Comparison of ENCODE assay signal across 22 cellular contexts in genomic region chr3:28792604-28793003, GRCh38.
A peak's percentile ranks its signal among the peaks of the same experiment; 100 is the strongest.
DNase-seq lines count a peak whose midpoint lies in the region; ATAC-seq and TF ChIP-seq lines count a peak whose summit lies in the region.
"Had no signal": no experiment of that assay in that cellular context is flagged by ENCODE, and none has a peak within 500 bp of the region (broad histone marks: within the 10 kb centered on the region; RNA-seq: fewer than 3 reads in every experiment).

No MANE protein-coding gene starts in this region.

- no peaks in the 10 kb centered on the region for H3K36me3 ChIP-seq in parathyroid adenoma (ENCODE audit: control insufficient read depth, insufficient read depth, low read length)
- no peaks in the 10 kb centered on the region for H3K36me3 ChIP-seq in naive thymus-derived CD4-positive, alpha-beta T cell (ENCODE audit: control insufficient read depth in 2 of 3, insufficient read depth in 3 of 3, low read length in 3 of 3)
- H3K36me3 ChIP-seq: BE2C, BLaER1 had no signal

- CTCF ChIA-PET in naive thymus-derived CD4-positive, alpha-beta T cell (lab: Charles Lee): no interaction called here

- no peak overlapping the region for H3K4me2 ChIP-seq in parathyroid adenoma (ENCODE audit: low read length)
- H3K4me2 ChIP-seq: BLaER1 had no signal

- no peaks in the 10 kb centered on the region for H3K36me3 Mint-ChIP-seq in naive thymus-derived CD4-positive, alpha-beta T cell
- H3K36me3 Mint-ChIP-seq: CD14-positive monocyte; CD4-positive, alpha-beta memory T cell; CD4-positive, CD25-positive, alpha-beta regulatory T cell had no signal

- no peak for ATAC-seq in naive thymus-derived CD4-positive, alpha-beta T cell
- ATAC-seq: GM12878 had no signal

- H3K27me3 ChIP-seq in parathyroid adenoma (ENCODE audit: control insufficient read depth, insufficient read depth, low read length): no peaks in the 10 kb centered on the region
- no peaks in the 10 kb centered on the region for H3K27me3 ChIP-seq in naive thymus-derived CD4-positive, alpha-beta T cell (ENCODE audit: control insufficient read depth in 2 of 2, insufficient read depth in 2 of 2, low read length in 2 of 2)
- H3K27me3 ChIP-seq: BE2C, BLaER1 had no signal

- H3K9me3 ChIP-seq in parathyroid adenoma (ENCODE audit: control insufficient read depth, low read length): no peaks in the 10 kb centered on the region
- no peaks in the 10 kb centered on the region for H3K9me3 ChIP-seq in naive thymus-derived CD4-positive, alpha-beta T cell (ENCODE audit: control insufficient read depth in 2 of 3, low read length in 3 of 3)
- H3K9me3 ChIP-seq: BE2C, BLaER1 had no signal

- intact Hi-C loops in naive thymus-derived CD4-positive, alpha-beta T cell (cut with micrococcal nuclease): no loop called here

- no peak overlapping the region for H3K27ac ChIP-seq in parathyroid adenoma
- H3K27ac ChIP-seq in naive thymus-derived CD4-positive, alpha-beta T cell (ENCODE audit: low read depth, low read length): no peak overlapping the region
- H3K27ac ChIP-seq: BLaER1 had no signal

- DNase-seq in DMS53 (lab: John Stamatoyannopoulos, UW) (peak; percentile 5), DMS53 treated with DMSO at 0.1 percent for 48 hours (lab: John Stamatoyannopoulos, UW; ENCODE audit: unreplicated experiment) (peak; percentile 0), NCI-H345 (lab: John Stamatoyannopoulos, UW) (no peak)
- DNase-seq in naive thymus-derived CD4-positive, alpha-beta T cell: no peak
- DNase-seq: 8988T; ACHN; BE2C; C1 segment of cervical spinal cord; CD4-positive, alpha-beta memory T cell; CD4-positive, CD25-positive, alpha-beta regulatory T cell; CD8-positive, alpha-beta memory T cell; COR-L47; DMS 273 treated with DMSO at 0.1 percent for 48 hours; DMS153; DMS79; DND-41; EL; GDM1 had no signal

- no peak overlapping the region for H3K4me3 Mint-ChIP-seq in naive thymus-derived CD4-positive, alpha-beta T cell
- H3K4me3 Mint-ChIP-seq: CD14-positive monocyte; CD4-positive, alpha-beta memory T cell; CD4-positive, CD25-positive, alpha-beta regulatory T cell had no signal

- H3K4me1 ChIP-seq in parathyroid adenoma: no peaks in the 10 kb centered on the region
- no peaks in the 10 kb centered on the region for H3K4me1 ChIP-seq in naive thymus-derived CD4-positive, alpha-beta T cell (ENCODE audit: control insufficient read depth in 2 of 2, insufficient read depth in 2 of 2, low read length in 2 of 2)
- H3K4me1 ChIP-seq: BE2C had no signal

- H3K79me2 ChIP-seq in parathyroid adenoma: no peaks in the 10 kb centered on the region

- no peak for TF ChIP-seq CTCF in parathyroid adenoma (IDR thresholded peaks at IDR 0.05)

- no peak overlapping the region for H2AFZ ChIP-seq in parathyroid adenoma

- no peak overlapping the region for H3K4me3 ChIP-seq in parathyroid adenoma (ENCODE audit: low read depth, low read length)
- no peak overlapping the region for H3K4me3 ChIP-seq in naive thymus-derived CD4-positive, alpha-beta T cell (ENCODE audit: low read length)
- H3K4me3 ChIP-seq: BLaER1, GM12878 had no signal

- H3K27ac Mint-ChIP-seq in naive thymus-derived CD4-positive, alpha-beta T cell: no peak overlapping the region
- H3K27ac Mint-ChIP-seq: CD14-positive monocyte; CD4-positive, alpha-beta memory T cell; CD4-positive, CD25-positive, alpha-beta regulatory T cell; CD8-positive, alpha-beta memory T cell had no signal

- peaks cover 0 to 8% (median 0%) of the 10 kb centered on the region in 11 donors for H3K9me3 Mint-ChIP-seq in naive thymus-derived CD4-positive, alpha-beta T cell
- H3K9me3 Mint-ChIP-seq: CD8-positive, alpha-beta memory T cell had no signal

- H3K9ac ChIP-seq in parathyroid adenoma: peak overlapping the region; percentile 4
- H3K9ac ChIP-seq: BLaER1 had no signal

- no peaks in the 10 kb centered on the region for H3K4me1 Mint-ChIP-seq in naive thymus-derived CD4-positive, alpha-beta T cell
- H3K4me1 Mint-ChIP-seq: CD14-positive monocyte; CD4-positive, alpha-beta memory T cell; CD4-positive, CD25-positive, alpha-beta regulatory T cell; CD8-positive, alpha-beta memory T cell had no signal

- no peaks in the 10 kb centered on the region for H3K27me3 Mint-ChIP-seq in naive thymus-derived CD4-positive, alpha-beta T cell
- H3K27me3 Mint-ChIP-seq: CD4-positive, alpha-beta memory T cell; CD4-positive, CD25-positive, alpha-beta regulatory T cell; CD8-positive, alpha-beta memory T cell had no signal

- POLR2A ChIA-PET in naive thymus-derived CD4-positive, alpha-beta T cell (lab: Charles Lee): no interaction called here

Comparison
In these comparisons a context has a peak if more than half of its experiments do, and no peak if none do; other contexts are left out.
1. DNase-seq: peak in DMS53 (single experiment) and DMS53 treated with DMSO at 0.1 percent for 48 hours (single experiment); none in NCI-H345 (single experiment) and naive thymus-derived CD4-positive, alpha-beta T cell (0 of 9).